Comparison of ENCODE assay signal across 7 cellular contexts in the genomic region with DNA sequence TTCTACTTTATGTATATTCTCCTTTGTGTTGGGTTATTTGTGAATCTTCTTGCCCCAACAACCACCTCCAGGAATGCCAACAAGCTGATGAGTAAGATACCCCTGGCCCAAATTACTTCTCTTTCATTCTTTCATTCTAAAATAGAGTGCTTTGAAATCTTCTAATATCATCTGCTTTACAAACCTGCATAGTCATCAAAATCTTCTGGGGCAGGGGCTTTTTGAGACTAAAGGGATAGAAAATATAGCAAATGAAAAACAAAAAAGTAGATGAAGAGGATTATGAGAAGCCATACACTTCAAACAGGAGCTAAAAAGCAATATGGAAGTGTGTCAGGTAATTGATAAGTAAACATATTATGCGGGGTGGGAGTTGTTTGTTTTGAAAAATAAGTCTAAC.
"Had no signal": no experiment of that assay in that cellular context is flagged by ENCODE, and none has a peak within 500 bp of the region (broad histone marks: within the 10 kb centered on the region; RNA-seq: fewer than 3 reads in every experiment).

No MANE protein-coding gene starts in this region.

- H3K4me3 Mint-ChIP-seq: GM23338, H9 had no signal

- H3K9me3 Mint-ChIP-seq: GM23338, H9, IgD-negative memory B cell had no signal

- ATAC-seq: GM23338 had no signal

- H3K4me2 ChIP-seq: GM23338 had no signal

- H2AFZ ChIP-seq: GM23338 had no signal

- FAIRE-seq: H1, H54 had no signal

- H3K27me3 Mint-ChIP-seq: IgD-negative memory B cell had no signal

- H3K4me3 ChIP-seq: GM23338 had no signal

- H3K27ac Mint-ChIP-seq: GM23338, H9, IgD-negative memory B cell had no signal

- DNase-seq: H9, HCEC 1CT, KG1 had no signal

- H3K4me1 Mint-ChIP-seq: GM23338 had no signal
